ENCODE assay signal across 20 cellular contexts in the genomic region with DNA sequence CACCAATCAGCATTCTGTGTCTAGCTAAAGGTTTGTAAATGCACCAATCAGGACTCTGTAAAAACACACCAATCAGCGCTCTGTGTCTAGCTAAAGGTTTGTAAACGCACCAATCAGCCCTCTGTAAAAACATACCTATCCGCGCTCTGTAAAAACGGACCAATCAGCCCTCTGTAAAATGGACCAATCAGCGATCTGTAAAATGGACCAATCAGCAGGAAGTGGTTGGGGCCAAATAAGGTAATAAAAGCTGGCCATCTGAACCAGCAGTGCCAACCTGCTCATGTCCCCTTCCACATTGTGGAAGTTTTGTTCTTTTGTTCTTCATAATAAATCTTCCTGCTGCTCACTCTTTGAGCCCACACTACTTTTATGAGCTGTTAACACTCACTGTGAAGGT. TPM values are rescaled to one million over a fixed set of nuclear protein-coding genes. Genes with fewer than 3 reads are reported as not detected.
"Had no signal": no experiment of that assay in that cellular context is flagged by ENCODE, and none has a peak within 500 bp of the region (broad histone marks: within the 10 kb centered on the region; RNA-seq: fewer than 3 reads in every experiment).

No MANE protein-coding gene starts in this region.

RNA-seq across cellular contexts. Expression of a gene that starts 33.2 kb away (rescaled TPM):
- total RNA-seq: naive thymus-derived CD4-positive, alpha-beta T cell; natural killer cell; neural crest cell; omental fat pad; osteocyte; pancreas; posterior vena cava; prostate gland; pulmonary artery endothelial cell; right atrium auricular region; sciatic nerve; smooth muscle cell; spleen; suprapubic skin; thoracic aorta; thyroid gland; upper lobe of left lung; ureter; vagina had no signal
- polyA plus RNA-seq: naive thymus-derived CD4-positive, alpha-beta T cell; pancreas; smooth muscle cell; spleen had no signal

RNA-seq across cellular contexts. Expression of a gene that starts 43.5 kb away (rescaled TPM):
- total RNA-seq: osteocyte had no signal
- polyA plus RNA-seq: naive thymus-derived CD4-positive, alpha-beta T cell; smooth muscle cell had no signal

RNA-seq across cellular contexts. Expression of a gene that starts 53.6 kb away (rescaled TPM):
- total RNA-seq: naive thymus-derived CD4-positive, alpha-beta T cell; natural killer cell; neural crest cell; omental fat pad; osteocyte; pancreas; posterior vena cava; prostate gland; pulmonary artery endothelial cell; right atrium auricular region; sciatic nerve; smooth muscle cell; spleen; suprapubic skin; thoracic aorta; thyroid gland; tibial nerve; upper lobe of left lung; ureter; vagina had no signal
- polyA plus RNA-seq: naive thymus-derived CD4-positive, alpha-beta T cell; pancreas; smooth muscle cell; spleen had no signal
